8 cellular contexts compared by ENCODE assay signal in genomic region chr6:148999921-149000589, GRCh38.
DNase-seq lines count a peak whose midpoint lies in the region; ATAC-seq lines count a peak whose summit lies in the region.

No MANE protein-coding gene starts in this region.

- CTCF ChIA-PET in activated CD8-positive, alpha-beta memory T cell treated with anti-CD3 and anti-CD28 coated beads, Interleukin-2, amount 10 ng/mL, durations not matched to agents 7 days and 5 days (lab: Charles Lee), result no interaction called here

- H3K27me3 Mint-ChIP-seq in activated CD8-positive, alpha-beta memory T cell treated with anti-CD3 and anti-CD28 coated beads, Interleukin-2, amount 10 ng/mL, durations not matched to agents 7 days and 5 days, result no peaks in the 10 kb centered on the region
- no peaks in the 10 kb centered on the region for H3K27me3 Mint-ChIP-seq in immature natural killer cell (ENCODE audit: low read depth in 3 of 3)

- peaks cover 5% of the 10 kb centered on the region for H3K9me3 Mint-ChIP-seq in activated CD8-positive, alpha-beta memory T cell treated with anti-CD3 and anti-CD28 coated beads, Interleukin-2, amount 10 ng/mL, durations not matched to agents 7 days and 5 days (ENCODE audit: low read depth)
- H3K9me3 Mint-ChIP-seq in immature natural killer cell, result peaks cover 0 to 2% (median 0%) of the 10 kb centered on the region in 6 donors

- H3K27ac Mint-ChIP-seq in activated CD8-positive, alpha-beta memory T cell treated with anti-CD3 and anti-CD28 coated beads, Interleukin-2, amount 10 ng/mL, durations not matched to agents 7 days and 5 days, result peak overlapping the region; percentile 50
- H3K27ac Mint-ChIP-seq in immature natural killer cell, result peak overlapping the region in 5 of 6 donors; percentile 27 to 80 (median 58)

- peaks cover 21% of the 10 kb centered on the region for H3K36me3 Mint-ChIP-seq in activated CD8-positive, alpha-beta memory T cell treated with anti-CD3 and anti-CD28 coated beads, Interleukin-2, amount 10 ng/mL, durations not matched to agents 7 days and 5 days
- peaks cover 0 to 9% (median 0%) of the 10 kb centered on the region in 3 donors for H3K36me3 Mint-ChIP-seq in immature natural killer cell

- H3K4me3 Mint-ChIP-seq in activated CD8-positive, alpha-beta memory T cell treated with anti-CD3 and anti-CD28 coated beads, Interleukin-2, amount 10 ng/mL, durations not matched to agents 7 days and 5 days, result no peak overlapping the region
- H3K4me3 Mint-ChIP-seq in immature natural killer cell, result peak overlapping the region; percentile 54 to 81 (median 78)

- peaks cover 25% of the 10 kb centered on the region for H3K4me1 Mint-ChIP-seq in activated CD8-positive, alpha-beta memory T cell treated with anti-CD3 and anti-CD28 coated beads, Interleukin-2, amount 10 ng/mL, durations not matched to agents 7 days and 5 days
- peaks cover 50 to 71% of the 10 kb centered on the region in 2 donors for H3K4me1 Mint-ChIP-seq in immature natural killer cell

- peak; percentile 70 for ATAC-seq in activated CD8-positive, alpha-beta memory T cell treated with anti-CD3 and anti-CD28 coated beads, Interleukin-2, amount 10 ng/mL, durations not matched to agents 7 days and 5 days
- no peak for ATAC-seq in GM18907 (IDR thresholded peaks at IDR 0.05; ENCODE audit: unreplicated experiment)

- no peak for DNase-seq in activated CD8-positive, alpha-beta memory T cell treated with anti-CD3 and anti-CD28 coated beads, Interleukin-2, amount 10 ng/mL, durations not matched to agents 7 days and 5 days
- no peak for DNase-seq in activated CD8-positive, alpha-beta memory T cell treated with anti-CD3 and anti-CD28 coated beads, Interleukin-2, amount 50 U/mL, for 48 hours
- DNase-seq in amniotic epithelial cell (ENCODE audit: low read depth) (peak; percentile 78), immature natural killer cell (peak; percentile 6 to 14 (median 8)), ureter (ENCODE audit: low spot score) (peak; percentile 56), DMS153 treated with DMSO at 0.1 percent for 48 hours (lab: John Stamatoyannopoulos, UW; ENCODE audit: unreplicated experiment) (no peak), inferior parietal cortex (ENCODE audit: extremely low spot score) (no peak)

Comparison
In these comparisons a context has a peak if more than half of its experiments do, and no peak if none do; other contexts are left out.
1. DNase-seq: peak in amniotic epithelial cell (single experiment), immature natural killer cell (3 of 3) and ureter (single experiment); none in activated CD8-positive, alpha-beta memory T cell treated with anti-CD3 and anti-CD28 coated beads, Interleukin-2, amount 10 ng/mL, durations not matched to agents 7 days and 5 days (single experiment), activated CD8-positive, alpha-beta memory T cell treated with anti-CD3 and anti-CD28 coated beads, Interleukin-2, amount 50 U/mL, for 48 hours (single experiment), DMS153 treated with DMSO at 0.1 percent for 48 hours (single experiment) and inferior parietal cortex (single experiment).